ENCODE assay signal across 30 cellular contexts in the genomic region with DNA sequence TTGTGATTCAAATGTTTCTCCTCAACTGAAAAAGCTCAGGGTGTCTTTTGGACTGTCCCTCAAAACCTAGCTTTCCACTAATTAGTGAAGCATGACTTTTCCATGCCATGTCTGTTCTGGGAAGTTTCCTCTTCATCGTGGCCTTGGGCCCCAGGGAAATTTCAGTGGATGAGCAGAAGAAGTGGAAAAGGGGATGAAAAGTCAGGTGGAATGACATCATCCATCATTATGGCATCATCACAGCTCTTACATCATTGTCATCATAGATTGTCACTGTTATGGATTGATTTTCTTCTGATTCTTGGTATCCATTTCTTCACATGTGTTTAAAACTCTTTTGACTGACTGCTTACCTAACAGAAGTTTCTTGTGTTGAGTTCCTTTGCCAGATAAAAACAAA.
"Had no signal": no experiment of that assay in that cellular context is flagged by ENCODE, and none has a peak within 500 bp of the region (broad histone marks: within the 10 kb centered on the region; RNA-seq: fewer than 3 reads in every experiment).

No MANE protein-coding gene starts in this region.

- H3K4me1 ChIP-seq: pancreas, psoas muscle, spleen, suprapubic skin, testis, tibial artery, upper lobe of right lung, uterus had no signal

- H3K4me3 Mint-ChIP-seq: naive thymus-derived CD8-positive, alpha-beta T cell; natural killer cell treated with Interleukin-12 subunit alpha and Interleukin-12 subunit beta and Interleukin-15 and Interleukin-18, amount 100 ng/mL, for 72 hours; nephron progenitor cell; neural crest cell; stimulated activated memory B cell treated with anti-CD40 and anti-IgM and Interleukin-4, amounts not matched to agents 10 μg/mL and 1 μg/mL and 100 μg/mL, for 72 hours; stimulated activated naive CD8-positive, alpha-beta T cell treated with anti-CD3 and anti-CD28 coated beads, Interleukin-15, amount 100 ng/mL, for 72 hours; type B pancreatic cell had no signal

- H3K27ac ChIP-seq: neutrophil, pancreas, psoas muscle, skin epidermis, spleen, suprapubic skin, testis, tibial artery, transverse colon, upper lobe of right lung, uterus had no signal

- H3K4me1 Mint-ChIP-seq: nephron progenitor cell; neural crest cell; stimulated activated memory B cell treated with anti-CD40 and anti-IgM and Interleukin-4, amounts not matched to agents 10 μg/mL and 1 μg/mL and 100 μg/mL, for 72 hours; stimulated activated naive CD8-positive, alpha-beta T cell treated with anti-CD3 and anti-CD28 coated beads, Interleukin-15, amount 100 ng/mL, for 72 hours had no signal

- H3K9me3 ChIP-seq: neutrophil, pancreas, psoas muscle, spleen, suprapubic skin, testis, tibial artery, transverse colon, upper lobe of right lung, uterus had no signal

- FAIRE-seq: pancreas had no signal

- H3K27ac Mint-ChIP-seq: naive thymus-derived CD8-positive, alpha-beta T cell; natural killer cell treated with Interleukin-12 subunit alpha and Interleukin-12 subunit beta and Interleukin-15 and Interleukin-18, amount 100 ng/mL, for 72 hours; nephron progenitor cell; stimulated activated memory B cell treated with anti-CD40 and anti-IgM and Interleukin-4, amounts not matched to agents 10 μg/mL and 1 μg/mL and 100 μg/mL, for 72 hours; stimulated activated naive CD8-positive, alpha-beta T cell treated with anti-CD3 and anti-CD28 coated beads, Interleukin-15, amount 100 ng/mL, for 72 hours; type B pancreatic cell had no signal

- H3K9me3 Mint-ChIP-seq: naive thymus-derived CD8-positive, alpha-beta T cell; natural killer cell treated with Interleukin-12 subunit alpha and Interleukin-12 subunit beta and Interleukin-15 and Interleukin-18, amount 100 ng/mL, for 72 hours; nephron progenitor cell; neural crest cell; stimulated activated memory B cell treated with anti-CD40 and anti-IgM and Interleukin-4, amounts not matched to agents 10 μg/mL and 1 μg/mL and 100 μg/mL, for 72 hours; stimulated activated naive CD8-positive, alpha-beta T cell treated with anti-CD3 and anti-CD28 coated beads, Interleukin-15, amount 100 ng/mL, for 72 hours; type B pancreatic cell had no signal

- ATAC-seq: naive thymus-derived CD8-positive, alpha-beta T cell; natural killer cell treated with Interleukin-12 subunit alpha and Interleukin-12 subunit beta and Interleukin-15 and Interleukin-18, amount 100 ng/mL, for 72 hours; pancreas; psoas muscle; right cardiac atrium; sciatic nerve; stimulated activated memory B cell treated with anti-CD40 and anti-IgM and Interleukin-4, amounts not matched to agents 10 μg/mL and 1 μg/mL and 100 μg/mL, for 72 hours; stimulated activated naive CD8-positive, alpha-beta T cell treated with anti-CD3 and anti-CD28 coated beads, Interleukin-15, amount 100 ng/mL, for 72 hours; stimulated activated naive CD8-positive, alpha-beta T cell treated with anti-CD3 and anti-CD28 coated beads, Interleukin-15, Interleukin-2, amounts not matched to agents 100 U/mL and 50 U/mL, for 24 hours; upper lobe of right lung had no signal

- H3K27me3 Mint-ChIP-seq: naive thymus-derived CD8-positive, alpha-beta T cell; natural killer cell treated with Interleukin-12 subunit alpha and Interleukin-12 subunit beta and Interleukin-15 and Interleukin-18, amount 100 ng/mL, for 72 hours; stimulated activated memory B cell treated with anti-CD40 and anti-IgM and Interleukin-4, amounts not matched to agents 10 μg/mL and 1 μg/mL and 100 μg/mL, for 72 hours; stimulated activated naive CD8-positive, alpha-beta T cell treated with anti-CD3 and anti-CD28 coated beads, Interleukin-15, amount 100 ng/mL, for 72 hours; type B pancreatic cell had no signal

- H3K27me3 ChIP-seq: neutrophil, pancreas, spleen, suprapubic skin, testis, tibial artery, transverse colon, upper lobe of right lung, uterus had no signal

- DNase-seq: naive thymus-derived CD8-positive, alpha-beta T cell; nephron progenitor cell; nucleus accumbens; pancreas; psoas muscle; right cardiac atrium; spleen; stimulated activated CD4-positive, alpha-beta T cell treated with anti-CD3 and anti-CD28 coated beads, Interleukin-12 subunit alpha, Interleukin-12 subunit beta, amount 100 ng/mL, for 4 hours; stimulated activated CD4-positive, alpha-beta T cell treated with anti-CD3 and anti-CD28 coated beads, Interleukin-1b, Interleukin-23, amount 100 ng/mL, for 48 hours; stimulated activated CD4-positive, alpha-beta T cell treated with anti-CD3 and anti-CD28 coated beads, Interleukin-4, amount 100 ng/mL, for 1 hour; stimulated activated CD4-positive, alpha-beta T cell treated with anti-CD3 and anti-CD28 coated beads, Interleukin-4, amount 100 ng/mL, for 4 hours; stimulated activated CD8-positive, alpha-beta memory T cell treated with anti-CD3 and anti-CD28 coated beads, Interleukin-4, amount 100 ng/mL, for 48 hours; stimulated activated naive CD4-positive, alpha-beta T cell; stimulated activated naive CD8-positive, alpha-beta T cell treated with anti-CD3 and anti-CD28 coated beads, Interleukin-15, amount 100 ng/mL, for 72 hours; stimulated activated naive CD8-positive, alpha-beta T cell treated with anti-CD3 and anti-CD28 coated beads, Interleukin-15, Interleukin-2, amounts not matched to agents 100 U/mL and 50 U/mL, for 24 hours; substantia nigra; testis; tibial artery; transverse colon; upper lobe of right lung; uterus had no signal

- H3K4me3 ChIP-seq: pancreas, psoas muscle, skin epidermis, smooth muscle cell, spleen, suprapubic skin, testis, tibial artery, transverse colon, upper lobe of right lung, uterus had no signal

- H3K36me3 ChIP-seq: neutrophil, pancreas, suprapubic skin, transverse colon, upper lobe of right lung, uterus had no signal

- H3K36me3 Mint-ChIP-seq: natural killer cell treated with Interleukin-12 subunit alpha and Interleukin-12 subunit beta and Interleukin-15 and Interleukin-18, amount 100 ng/mL, for 72 hours had no signal

- H3K4me2 ChIP-seq: smooth muscle cell had no signal
